15 cellular contexts compared by ENCODE assay signal in genomic region chr5:91875133-91875779, GRCh38.
"Had no signal": no experiment of that assay in that cellular context is flagged by ENCODE, and none has a peak within 500 bp of the region (broad histone marks: within the 10 kb centered on the region; RNA-seq: fewer than 3 reads in every experiment).

No MANE protein-coding gene starts in this region.

- H3K36me3 ChIP-seq: pancreas, spleen, stomach, upper lobe of right lung had no signal

- ATAC-seq: pancreas, sciatic nerve, upper lobe of right lung had no signal

- H3K9me3 ChIP-seq: pancreas, stomach, testis, upper lobe of right lung had no signal

- H3K27ac ChIP-seq: pancreas, spleen, stomach, testis, upper lobe of right lung had no signal

- H3K27me3 ChIP-seq: pancreas, spleen, stomach, testis, upper lobe of right lung had no signal

- H3K4me3 ChIP-seq: pancreas, spleen, stomach, testis, upper lobe of right lung had no signal

- DNase-seq: activated CD4-positive, alpha-beta T cell treated with anti-CD3 and anti-CD28 coated beads, Interleukin-2, amount 50 U/mL, for 1 hour; activated CD4-positive, CD25-positive, alpha-beta regulatory T cell; activated CD8-positive, alpha-beta memory T cell treated with anti-CD3 and anti-CD28 coated beads for 24 hours; activated gamma-delta T cell treated with Interleukin-2 at 50 U/mL for 16 hours; activated naive CD8-positive, alpha-beta T cell treated with anti-CD3 and anti-CD28 coated beads for 36 hours; hippocampal formation; kidney glomerular epithelial cell; mesenchymal stem cell; pancreas; spleen; stomach; T-helper 2 cell; testis; upper lobe of right lung had no signal

- H3K4me1 ChIP-seq: pancreas, spleen, stomach, testis, upper lobe of right lung had no signal
